8 cellular contexts compared by ENCODE assay signal in the genomic region with DNA sequence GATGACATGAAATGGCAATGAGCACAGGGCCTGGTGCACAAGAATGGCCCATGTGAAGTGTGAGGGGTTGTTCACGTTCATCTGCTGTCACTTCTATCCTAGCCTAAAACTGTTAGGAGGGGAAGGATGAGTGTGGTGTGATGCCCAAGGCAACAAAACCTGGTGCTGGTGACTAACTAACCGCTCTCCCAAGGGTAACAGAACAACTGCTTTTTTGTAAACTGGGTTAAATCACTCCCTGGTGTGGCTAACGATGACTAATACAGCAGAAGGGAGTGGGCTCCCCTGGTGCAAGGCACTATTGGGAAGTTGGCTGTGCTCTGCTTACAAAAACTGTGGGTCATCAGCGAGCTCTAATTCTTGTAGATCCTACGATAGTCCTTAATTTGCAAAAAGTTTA.
DNase-seq lines count a peak whose midpoint lies in the region; ATAC-seq and TF ChIP-seq lines count a peak whose summit lies in the region.

No MANE protein-coding gene starts in this region.

- H3K4me3 ChIP-seq in osteoblast (ENCODE audit: insufficient read depth, low read length): no peak overlapping the region

- H3K4me1 ChIP-seq in osteoblast (ENCODE audit: insufficient read depth, low read length): peaks cover 13% of the 10 kb centered on the region

- no peaks in the 10 kb centered on the region for H3K79me2 ChIP-seq in osteoblast (ENCODE audit: insufficient read depth, low read length)

- TF ChIP-seq CTCF in osteoblast (IDR thresholded peaks at IDR 0.05; ENCODE audit: extremely low read depth, low read depth, low read length): no peak

- DNase-seq in amniotic stem cell (lab: John Stamatoyannopoulos, UW) (peak; percentile 54), osteoblast (ENCODE audit: insufficient read length, low spot score, missing footprints) (peak; percentile 66), NCI-H345 (lab: John Stamatoyannopoulos, UW) (no peak), LoVo (ENCODE audit: low spot score) (no peak)
- no peak for DNase-seq in activated CD8-positive, alpha-beta memory T cell treated with anti-CD3 and anti-CD28 coated beads, Interleukin-2, amount 50 U/mL, for 4 hours

- H3K27me3 ChIP-seq in osteoblast (ENCODE audit: insufficient read depth, low read length): no peaks in the 10 kb centered on the region

- ATAC-seq in GM18870 (IDR thresholded peaks at IDR 0.05; ENCODE audit: unreplicated experiment) (peak; percentile 51), HG03060 (IDR thresholded peaks at IDR 0.05; ENCODE audit: low read depth, unreplicated experiment) (peak; percentile 46), HG03135 (IDR thresholded peaks at IDR 0.05; ENCODE audit: unreplicated experiment) (no peak)

- peak overlapping the region; percentile 2 for H3K27ac ChIP-seq in osteoblast (ENCODE audit: low read depth, low read length)

- H4K20me1 ChIP-seq in osteoblast (ENCODE audit: insufficient read depth, low read length): no peaks in the 10 kb centered on the region

- H3K9me3 ChIP-seq in osteoblast (ENCODE audit: low read depth, low read length): no peaks in the 10 kb centered on the region

- peak overlapping the region; percentile 49 for H3K4me2 ChIP-seq in osteoblast (ENCODE audit: insufficient read depth, low read length)

- no peaks in the 10 kb centered on the region for H3K36me3 ChIP-seq in osteoblast (ENCODE audit: insufficient read depth, low read length)

- H2AFZ ChIP-seq in osteoblast (ENCODE audit: low read length): no peak overlapping the region

Comparison
In these comparisons a context has a peak if more than half of its experiments do, and no peak if none do; other contexts are left out.
1. DNase-seq: peak in amniotic stem cell (single experiment) and osteoblast (single experiment); none in NCI-H345 (single experiment), LoVo (single experiment) and activated CD8-positive, alpha-beta memory T cell treated with anti-CD3 and anti-CD28 coated beads, Interleukin-2, amount 50 U/mL, for 4 hours (single experiment).